8 cellular contexts compared by ENCODE assay signal in genomic region chr17:44218344-44219125, GRCh38. TPM values are rescaled to one million over a fixed set of nuclear protein-coding genes. Genes with fewer than 3 reads are reported as not detected.
DNase-seq lines count a peak whose midpoint lies in the region; ATAC-seq, FAIRE-seq and TF ChIP-seq lines count a peak whose summit lies in the region.

No MANE protein-coding gene starts in this region.

- ATAC-seq in A549: peak; percentile 10 to 38
- ATAC-seq in GM18520 (IDR thresholded peaks at IDR 0.05; ENCODE audit: unreplicated experiment): peak; percentile 25
- peak; percentile 30 for ATAC-seq in HG03159 (IDR thresholded peaks at IDR 0.05; ENCODE audit: unreplicated experiment)

- peak overlapping the region; percentile 89 for H3K4me3 ChIP-seq in A549

- TF ChIP-seq RAD21 in A549 (conservative IDR thresholded peaks at IDR 0.05 in 1 of 2, IDR thresholded peaks at IDR 0.05 in 1 of 2): no peak; a peak in 2 of 5 replicates

- DNase-seq in A549 (ENCODE audit: low read depth in 1 of 2, low spot score in 1 of 2) (peak; percentile 75 to 93), NCI-H345 (lab: John Stamatoyannopoulos, UW) (peak; percentile 93), cerebellum (ENCODE audit: low spot score) (peak; percentile 95), kidney tubule cell (ENCODE audit: low spot score) (peak; percentile 94)
- DNase-seq in activated CD4-positive, CD25-positive, alpha-beta regulatory T cell treated with anti-CD3 and anti-CD28 coated beads, Interleukin-2, amount 50 U/mL, for 72 hours: peak; percentile 89
- DNase-seq in stimulated activated CD4-positive, alpha-beta T cell treated with anti-CD3 and anti-CD28 coated beads, Interleukin-15, amount 100 ng/mL, for 48 hours (ENCODE audit: low read depth in 2 of 2): peak; percentile 77 to 81

- TF ChIP-seq POLR2A in A549 (IDR thresholded peaks at IDR 0.05; ENCODE audit: low read length): 0 out of 2 replicates have a peak, but pooled peaks have one; percentile 23

- peak; percentile 67 for TF ChIP-seq CTCF in A549 (IDR thresholded peaks at IDR 0.05)

- 2% methylated on average over 30 of the region's 90 CpGs for WGBS in A549 (ENCODE audit: missing lambda C conversion rate)

- no peaks in the 10 kb centered on the region for H3K9me3 ChIP-seq in A549

- POLR2A ChIA-PET in A549 (lab: Yijun Ruan, JAX): interaction anchor here (0.6 to 1.7 kb wide), 14 partner anchors 10 to 607 kb away, joined by 3 to 6 read pairs (median 4); partner anchors contain the start of genes ATXN7L3, GPATCH8 and TMUB2

- H3K4me2 ChIP-seq in A549: peak overlapping the region; percentile 86

- peaks cover 25% of the 10 kb centered on the region for H3K4me1 ChIP-seq in A549

- FAIRE-seq in A549 (lab: Jason Lieb, UNC): no peak

- peak overlapping the region; percentile 97 to 99 for H3K27ac ChIP-seq in A549

- CTCF ChIA-PET in A549 (lab: Yijun Ruan, JAX): interaction anchor here (0.6 to 11.1 kb wide), 13 partner anchors 10 to 207 kb away, joined by 3 to 246 read pairs (median 4); partner anchors contain the start of gene GRN

- TF ChIP-seq EP300 in A549 (IDR thresholded peaks at IDR 0.05): no peak

TF ChIP-seq in A549, 52 proteins besides CTCF, POLR2A, EP300 and RAD21 (continues in another document):
- no peak for TF ChIP-seq HDAC2 (IDR thresholded peaks at IDR 0.05)
- TF ChIP-seq HOXB5 (CRISPR knock-in tag; IDR thresholded peaks at IDR 0.05): no peak
- no peak for TF ChIP-seq NPAS2 (CRISPR knock-in tag; IDR thresholded peaks at IDR 0.05; ENCODE audit: borderline replicate concordance)
- TF ChIP-seq MAFK (IDR thresholded peaks at IDR 0.05; ENCODE audit: partially characterized antibody): no peak
- no peak for TF ChIP-seq CBX8 (IDR thresholded peaks at IDR 0.05)
- TF ChIP-seq RARB (CRISPR knock-in tag; IDR thresholded peaks at IDR 0.05): no peak
- TF ChIP-seq FOSB (CRISPR knock-in tag; IDR thresholded peaks at IDR 0.05): no peak
- TF ChIP-seq KDM1A (IDR thresholded peaks at IDR 0.05; ENCODE audit: low read depth): no peak
- TF ChIP-seq MAZ (IDR thresholded peaks at IDR 0.05; ENCODE audit: borderline replicate concordance, low read depth, low read length): no peak; the same call in 1 of the 2 replicates
- TF ChIP-seq ZC3H11A (IDR thresholded peaks at IDR 0.05): no peak
- TF ChIP-seq NR3C1 (IDR thresholded peaks at IDR 0.05): no peak
- no peak for TF ChIP-seq EHMT2 (IDR thresholded peaks at IDR 0.05; ENCODE audit: low read depth)
- TF ChIP-seq REST (IDR thresholded peaks at IDR 0.05): no peak
- TF ChIP-seq MAX (IDR thresholded peaks at IDR 0.05): peak; percentile 90
- peak; percentile 67 to 86; a peak in 4 of 5 replicates for TF ChIP-seq JUN (IDR thresholded peaks at IDR 0.05)
- TF ChIP-seq POLR2AphosphoS2 (conservative IDR thresholded peaks at IDR 0.05; ENCODE audit: low read length): no peak
- TF ChIP-seq CHD4 (IDR thresholded peaks at IDR 0.05; ENCODE audit: borderline replicate concordance): no peak
- no peak for TF ChIP-seq KDM5A (IDR thresholded peaks at IDR 0.05)
- TF ChIP-seq MYC (IDR thresholded peaks at IDR 0.05; ENCODE audit: borderline replicate concordance, low read length): peak; percentile 74; the same call in 1 of the 2 replicates
- TF ChIP-seq HOXA7 (CRISPR knock-in tag; IDR thresholded peaks at IDR 0.05): no peak
- TF ChIP-seq HES2 (IDR thresholded peaks at IDR 0.05): no peak
- TF ChIP-seq PBX3 (IDR thresholded peaks at IDR 0.05): peak; percentile 34; the same call in 1 of the 2 replicates
- peak; percentile 1; the same call in 1 of the 2 replicates for TF ChIP-seq PHF8 (IDR thresholded peaks at IDR 0.05; ENCODE audit: borderline replicate concordance, low read depth)
- TF ChIP-seq E2F6 (IDR thresholded peaks at IDR 0.05; ENCODE audit: borderline replicate concordance, low read depth): peak; percentile 56

RNA-seq across cellular contexts. Expression of gene UBTF, which starts 0.9 kb away (rescaled TPM):
- polyA plus RNA-seq in A549 (2011; rRNA removed) (39.8 and 44.0 TPM in 2 replicates), A549 (2017; fragmentation: RNase III; extraction: RNeasy Plus Mini Kit Qiagen cat#74134 plus additional on column Dnase treatment) (75.0 to 76.2 TPM (median 75.5 TPM) in 3 replicates)
- 37.0 and 41.6 TPM in 2 replicates for polyA plus RNA-seq in A549 (2012; cell fraction: cytosol; rRNA removed)
- 36.1 and 47.3 TPM in 2 replicates for polyA plus RNA-seq in A549 (2012; cell fraction: nucleus; rRNA removed)
- polyA minus RNA-seq in A549 (2011; rRNA and poly(A)+ RNA removed): 28.2 and 29.7 TPM in 2 replicates
- 59.0 TPM for total RNA-seq in cerebellum

RNA-seq across cellular contexts. Expression of gene ATXN7L3, which starts 18.9 kb away (rescaled TPM):
- polyA plus RNA-seq in A549 (2011; rRNA removed) (65.7 and 72.7 TPM in 2 replicates), A549 (2017; fragmentation: RNase III; extraction: RNeasy Plus Mini Kit Qiagen cat#74134 plus additional on column Dnase treatment) (54.0 to 66.2 TPM (median 60.5 TPM) in 3 replicates)
- 39.3 and 52.4 TPM in 2 replicates for polyA plus RNA-seq in A549 (2012; cell fraction: cytosol; rRNA removed)
- 84.7 and 105 TPM in 2 replicates for polyA plus RNA-seq in A549 (2012; cell fraction: nucleus; rRNA removed)
- 67.2 and 79.1 TPM in 2 replicates for polyA minus RNA-seq in A549 (2011; rRNA and poly(A)+ RNA removed)
- 43.9 TPM for total RNA-seq in cerebellum

RNA-seq across cellular contexts. Expression of gene TMUB2, which starts 31.8 kb away (rescaled TPM):
- polyA plus RNA-seq in A549 (2011; rRNA removed): 36.2 and 43.3 TPM in 2 replicates
- 37.3 and 45.4 TPM in 2 replicates for polyA plus RNA-seq in A549 (2012; cell fraction: cytosol; rRNA removed)
- 104 and 115 TPM in 2 replicates for polyA plus RNA-seq in A549 (2012; cell fraction: nucleus; rRNA removed)
- 37.6 to 44.4 TPM (median 42.0 TPM) in 3 replicates for polyA plus RNA-seq in A549 (2017; fragmentation: RNase III; extraction: RNeasy Plus Mini Kit Qiagen cat#74134 plus additional on column Dnase treatment)
- polyA minus RNA-seq in A549 (2011; rRNA and poly(A)+ RNA removed): 29.9 and 32.2 TPM in 2 replicates
- 20.9 TPM for total RNA-seq in cerebellum

RNA-seq across cellular contexts. Expression of gene ASB16, which starts 48.0 kb away (rescaled TPM):
- 0.05 TPM in 1 of 2 replicates, not detected in the other for polyA plus RNA-seq in A549 (2011; rRNA removed)
- polyA plus RNA-seq in A549 (2012; cell fraction: cytosol; rRNA removed): 0.04 and 0.06 TPM in 2 replicates
- polyA plus RNA-seq in A549 (2012; cell fraction: nucleus; rRNA removed): 0.67 and 0.69 TPM in 2 replicates
- polyA plus RNA-seq in A549 (2017; fragmentation: RNase III; extraction: RNeasy Plus Mini Kit Qiagen cat#74134 plus additional on column Dnase treatment): 0.12 to 0.16 TPM (median 0.15 TPM) in 3 replicates
- polyA minus RNA-seq in A549 (2011; rRNA and poly(A)+ RNA removed): not detected in 2 replicates
- not detected for total RNA-seq in cerebellum

RNA-seq across cellular contexts. Expression of gene SLC4A1, which starts 49.4 kb away (rescaled TPM):
- polyA plus RNA-seq in A549 (2011; rRNA removed) (0.03 TPM in 1 of 2 replicates, not detected in the other), A549 (2017; fragmentation: RNase III; extraction: RNeasy Plus Mini Kit Qiagen cat#74134 plus additional on column Dnase treatment) (not detected in 3 replicates)
- 0.01 TPM in 1 of 2 replicates, not detected in the other for polyA plus RNA-seq in A549 (2012; cell fraction: cytosol; rRNA removed)
- polyA plus RNA-seq in A549 (2012; cell fraction: nucleus; rRNA removed): 0.02 and 0.21 TPM in 2 replicates
- not detected in 2 replicates for polyA minus RNA-seq in A549 (2011; rRNA and poly(A)+ RNA removed)
- 6.8 TPM for total RNA-seq in cerebellum

Comparison
In these comparisons a context has a peak if more than half of its experiments do, and no peak if none do; other contexts are left out.
1. Peak in every context shown above with its lines: DNase-seq, ATAC-seq, H3K4me3 ChIP-seq and H3K27ac ChIP-seq.